ENCODE assay signal across 11 cellular contexts in the genomic region with DNA sequence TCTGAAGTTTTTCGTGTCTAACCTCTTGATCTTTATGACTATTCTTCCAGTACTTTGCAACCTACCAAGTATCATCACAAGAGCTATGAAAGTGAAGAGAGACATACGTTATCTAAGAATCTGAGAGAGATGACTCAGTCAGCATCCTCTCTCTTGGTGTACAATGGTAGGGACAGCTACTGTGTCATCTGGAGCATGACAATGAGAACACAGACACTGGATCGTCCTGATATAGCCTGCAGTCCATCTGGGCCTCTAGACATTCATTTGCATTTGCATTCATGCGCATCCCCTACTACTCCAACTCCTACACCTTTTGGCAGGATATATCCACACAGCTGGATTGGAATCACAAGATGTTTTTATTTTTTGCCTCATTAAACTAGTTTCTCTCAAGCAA.
DNase-seq lines count a peak whose midpoint lies in the region; ATAC-seq, FAIRE-seq and TF ChIP-seq lines count a peak whose summit lies in the region.
"Had no signal": no experiment of that assay in that cellular context is flagged by ENCODE, and none has a peak within 500 bp of the region (broad histone marks: within the 10 kb centered on the region; RNA-seq: fewer than 3 reads in every experiment).

No MANE protein-coding gene starts in this region.

- H3K27me3 ChIP-seq in GM12878 (replicated peaks in 1 of 2; ENCODE audit: control insufficient read depth in 2 of 2, insufficient read depth in 2 of 2, low read length in 1 of 2) (no peaks in the 10 kb centered on the region), hepatocyte (no peaks in the 10 kb centered on the region)

- H3K36me3 ChIP-seq in GM12878 (ENCODE audit: control insufficient read depth in 2 of 2, insufficient read depth in 2 of 2, low read length in 1 of 2) (no peaks in the 10 kb centered on the region), hepatocyte (replicated peaks; ENCODE audit: insufficient read depth, low read depth) (no peaks in the 10 kb centered on the region)

- no peak for TF ChIP-seq EP300 in GM12878 (IDR thresholded peaks at IDR 0.05; ENCODE audit: borderline replicate concordance in 1 of 2, control insufficient read depth in 1 of 2, low read depth in 2 of 2, low read length in 2 of 2)

- no peaks in the 10 kb centered on the region for H4K20me1 ChIP-seq in GM12878 (ENCODE audit: control insufficient read depth, insufficient read depth)
- no peaks in the 10 kb centered on the region for H4K20me1 ChIP-seq in hepatocyte (ENCODE audit: insufficient read depth, poor library complexity, severe bottlenecking)

- no peak overlapping the region for H3K4me2 ChIP-seq in GM12878 (ENCODE audit: control insufficient read depth, insufficient read depth)
- no peak overlapping the region for H3K4me2 ChIP-seq in hepatocyte

- BruUV-seq in GM12878 (replicated peaks; lab: Mats Ljungman, UMichigan): no TSS peak

- intact Hi-C loops in GM12878 (cut with micrococcal nuclease; ENCODE audit: unreplicated experiment): no loop called here

- no peaks in the 10 kb centered on the region for H3K9me2 ChIP-seq in hepatocyte (replicated peaks; ENCODE audit: insufficient read depth)

- in situ Hi-C loops in GM12878 (cut with MboI): no loop called here

- FAIRE-seq in GM12878 (lab: Jason Lieb, UNC): peak; percentile 89

- WGBS in GM12878 (ENCODE audit: insufficient coverage, insufficient replicate concordance, low lambda C conversion rate, missing lambda C conversion rate): 13% methylated on average over 4 of the region's 4 CpGs
- 84% methylated on average over 4 of the region's 4 CpGs for WGBS in hepatocyte (ENCODE audit: low lambda C conversion rate, missing lambda C conversion rate)

- peak; percentile 25 for DNase-seq in GM12878 (ENCODE audit: low read depth, low spot score)
- DNase-seq in T1000 (lab: John Stamatoyannopoulos, UW): no peak
- DNase-seq in ureter (ENCODE audit: low spot score): no peak
- DNase-seq in NCI-H226: no peak
- no peak for DNase-seq in hepatocyte (ENCODE audit: low spot score)
- DNase-seq: effector CD8-positive, alpha-beta T cell; EL; T-helper 9 cell had no signal

- no peak for TF ChIP-seq RAD21 in GM12878 (IDR thresholded peaks at IDR 0.05; ENCODE audit: insufficient read depth, low read depth, low read length)

- ATAC-seq in GM18519 (IDR thresholded peaks at IDR 0.05; ENCODE audit: low FRiP score, unreplicated experiment): peak; percentile 99
- peak; percentile 92 for ATAC-seq in GM21390 (IDR thresholded peaks at IDR 0.05; ENCODE audit: unreplicated experiment)
- peak; percentile 95 for ATAC-seq in HG03095 (IDR thresholded peaks at IDR 0.05; ENCODE audit: unreplicated experiment)
- peak; percentile 98 for ATAC-seq in GM12878

- no peaks in the 10 kb centered on the region for H3K79me2 ChIP-seq in GM12878 (ENCODE audit: control insufficient read depth, insufficient read depth, low read length)
- H3K79me2 ChIP-seq in hepatocyte: no peaks in the 10 kb centered on the region

- SMC1A ChIA-PET in GM12878 (lab: Charles Lee; ENCODE audit: uncharacterized antibody, unreplicated experiment): interaction anchor here (0.7 to 1.4 kb wide), 9 partner anchors 8 to 149 kb away, joined by 3 to 6 read pairs (median 3); no protein-coding TSS in a partner anchor

- CTCF ChIA-PET in GM12878 (lab: Yijun Ruan, JAX): interaction anchor here (1.1 to 5.3 kb wide), 4 partner anchors 8 to 110 kb away, joined by 3 to 24 read pairs (median 6); no protein-coding TSS in a partner anchor

- no peak for TF ChIP-seq POLR2A in GM12878 (IDR thresholded peaks at IDR 0.05; ENCODE audit: low read depth, low read length)

- POLR2A ChIA-PET in GM12878 (lab: Charles Lee): interaction anchor here (0.7 kb wide), 1 partner anchor 39 kb away, joined by 3 read pairs; no protein-coding TSS in a partner anchor

- H3K9ac ChIP-seq in GM12878 (ENCODE audit: control insufficient read depth, insufficient read depth, low read length): no peak overlapping the region

- H2AFZ ChIP-seq in GM12878 (ENCODE audit: control insufficient read depth, low read depth, low read length) (no peak overlapping the region), hepatocyte (no peak overlapping the region)

- H3K4me1 ChIP-seq in GM12878 (ENCODE audit: control insufficient read depth, insufficient read depth, low read length) (no peaks in the 10 kb centered on the region), hepatocyte (ENCODE audit: insufficient read depth) (no peaks in the 10 kb centered on the region)

- RAD21 ChIA-PET in GM12878 (lab: Charles Lee; ENCODE audit: unreplicated experiment): interaction anchor here (0.7 to 1.1 kb wide), 3 partner anchors 28 to 110 kb away, joined by 3 to 11 read pairs (median 3); no protein-coding TSS in a partner anchor

- H3K9me3 ChIP-seq in GM12878 (replicated peaks; ENCODE audit: control insufficient read depth, insufficient read depth, low read length) (no peaks in the 10 kb centered on the region), hepatocyte (ENCODE audit: low read depth) (no peaks in the 10 kb centered on the region)

- H3K27ac ChIP-seq in GM12878 (ENCODE audit: control insufficient read depth, insufficient read depth): no peak overlapping the region
- H3K27ac ChIP-seq in hepatocyte: no peak overlapping the region

- H3K4me3 ChIP-seq in GM12878 (no peak overlapping the region), hepatocyte (no peak overlapping the region)

- no peak for TF ChIP-seq CTCF in GM12878 (IDR thresholded peaks at IDR 0.05 in 2 of 3, conservative IDR thresholded peaks at IDR 0.05 in 1 of 3; ENCODE audit: control insufficient read depth in 2 of 3, extremely low read depth in 1 of 3, insufficient read depth in 1 of 3, low read depth in 3 of 3, low read length in 3 of 3)
- no peak for TF ChIP-seq CTCF in hepatocyte (IDR thresholded peaks at IDR 0.05; ENCODE audit: poor library complexity)

TF ChIP-seq in GM12878, 131 proteins besides CTCF, POLR2A, EP300 and RAD21:
- TF ChIP-seq MEF2A (IDR thresholded peaks at IDR 0.05; ENCODE audit: insufficient read depth, low read depth, low read length) (peak; percentile 51; the same call in 1 of the 2 replicates), PAX5 (IDR thresholded peaks at IDR 0.05; ENCODE audit: borderline replicate concordance, low read depth, low read length) (peak; percentile 77; the same call in 1 of the 2 replicates), CREM (IDR thresholded peaks at IDR 0.05; ENCODE audit: low read depth) (peak; percentile 33; the same call in 1 of the 2 replicates), JUNB (IDR thresholded peaks at IDR 0.05) (peak; percentile 56), RUNX3 (IDR thresholded peaks at IDR 0.05; ENCODE audit: low read length) (no peak; the same call in 1 of the 2 replicates)
- TF ChIP-seq, protein P1, sequence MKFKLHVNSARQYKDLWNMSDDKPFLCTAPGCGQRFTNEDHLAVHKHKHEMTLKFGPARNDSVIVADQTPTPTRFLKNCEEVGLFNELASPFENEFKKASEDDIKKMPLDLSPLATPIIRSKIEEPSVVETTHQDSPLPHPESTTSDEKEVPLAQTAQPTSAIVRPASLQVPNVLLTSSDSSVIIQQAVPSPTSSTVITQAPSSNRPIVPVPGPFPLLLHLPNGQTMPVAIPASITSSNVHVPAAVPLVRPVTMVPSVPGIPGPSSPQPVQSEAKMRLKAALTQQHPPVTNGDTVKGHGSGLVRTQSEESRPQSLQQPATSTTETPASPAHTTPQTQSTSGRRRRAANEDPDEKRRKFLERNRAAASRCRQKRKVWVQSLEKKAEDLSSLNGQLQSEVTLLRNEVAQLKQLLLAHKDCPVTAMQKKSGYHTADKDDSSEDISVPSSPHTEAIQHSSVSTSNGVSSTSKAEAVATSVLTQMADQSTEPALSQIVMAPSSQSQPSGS (IDR thresholded peaks at IDR 0.05; ENCODE audit: low read length): peak; percentile 47; the same call in 1 of the 2 replicates
TF ChIP-seq in GM12878: peak in this region for 5.
